In genomic region chr12:49021292-49021915, GRCh38 we compare ENCODE assay signal across 27 cellular contexts. TPM values are rescaled to one million over a fixed set of nuclear protein-coding genes. Genes with fewer than 3 reads are reported as not detected.
DNase-seq lines count a peak whose midpoint lies in the region; FAIRE-seq and TF ChIP-seq lines count a peak whose summit lies in the region.
"Had no signal": no experiment of that assay in that cellular context is flagged by ENCODE, and none has a peak within 500 bp of the region (broad histone marks: within the 10 kb centered on the region; RNA-seq: fewer than 3 reads in every experiment).

No MANE protein-coding gene starts in this region.

- peaks cover 18% of the 10 kb centered on the region for H3K4me1 ChIP-seq in osteoblast (ENCODE audit: insufficient read depth, low read length)

- peaks cover 6% of the 10 kb centered on the region for H4K20me1 ChIP-seq in osteoblast (ENCODE audit: insufficient read depth, low read length)

- TF ChIP-seq CTCF in GM13976 (IDR thresholded peaks at IDR 0.05; ENCODE audit: borderline replicate concordance, control extremely low read depth, extremely low read depth, insufficient read depth, missing control alignments) (no peak), chondrocyte (IDR thresholded peaks at IDR 0.05) (no peak), osteoblast (IDR thresholded peaks at IDR 0.05; ENCODE audit: extremely low read depth, low read depth, low read length) (no peak)

- H2AFZ ChIP-seq in osteoblast (ENCODE audit: low read length), result no peak overlapping the region

- no peaks in the 10 kb centered on the region for H3K27me3 ChIP-seq in osteoblast (ENCODE audit: insufficient read depth, low read length)
- H3K27me3 ChIP-seq: MG63, tibial nerve had no signal

- CTCF ChIA-PET in activated naive CD4-positive, alpha-beta T cell treated with anti-CD3 and anti-CD28 coated beads, Interleukin-2, amount 10 ng/mL, durations not matched to agents 7 days and 5 days (lab: Charles Lee), result interaction anchor here (1.7 to 1.9 kb wide), 2 partner anchors 13 to 25 kb away, joined by 4 to 24 read pairs; no protein-coding TSS in a partner anchor

- no peak overlapping the region for H3K27ac ChIP-seq in osteoblast (ENCODE audit: low read depth, low read length)
- no peak overlapping the region for H3K27ac ChIP-seq in substantia nigra (ENCODE audit: low read depth, low read length, poor library complexity, severe bottlenecking)

- no peaks in the 10 kb centered on the region for H3K27me3 Mint-ChIP-seq in activated naive CD4-positive, alpha-beta T cell treated with anti-CD3 and anti-CD28 coated beads, Interleukin-2, amount 10 ng/mL, durations not matched to agents 7 days and 5 days
- H3K27me3 Mint-ChIP-seq in chondrocyte (ENCODE audit: low read depth), result no peaks in the 10 kb centered on the region
- H3K27me3 Mint-ChIP-seq: activated naive CD4-positive, alpha-beta T cell treated with anti-CD3 and anti-CD28 coated beads, Interleukin-2, amount 50 U/mL, for 24 hours; progenitor cell of endocrine pancreas had no signal

- no peaks in the 10 kb centered on the region for H3K9me3 ChIP-seq in osteoblast (ENCODE audit: low read depth, low read length)
- H3K9me3 ChIP-seq: MG63, tibial nerve had no signal

- H3K4me3 Mint-ChIP-seq in activated naive CD4-positive, alpha-beta T cell treated with anti-CD3 and anti-CD28 coated beads, Interleukin-2, amount 10 ng/mL, durations not matched to agents 7 days and 5 days, result no peak overlapping the region
- no peak overlapping the region for H3K4me3 Mint-ChIP-seq in chondrocyte (ENCODE audit: unreplicated experiment)
- H3K4me3 Mint-ChIP-seq: activated naive CD4-positive, alpha-beta T cell treated with anti-CD3 and anti-CD28 coated beads, Interleukin-2, amount 50 U/mL, for 24 hours; endodermal cell; nephron progenitor cell had no signal

- H3K36me3 Mint-ChIP-seq in activated naive CD4-positive, alpha-beta T cell treated with anti-CD3 and anti-CD28 coated beads, Interleukin-2, amount 10 ng/mL, durations not matched to agents 7 days and 5 days, result peaks cover 54% of the 10 kb centered on the region
- peaks cover 22% of the 10 kb centered on the region for H3K36me3 Mint-ChIP-seq in chondrocyte (ENCODE audit: low read depth)

- peaks cover 29% of the 10 kb centered on the region for H3K4me1 Mint-ChIP-seq in activated naive CD4-positive, alpha-beta T cell treated with anti-CD3 and anti-CD28 coated beads, Interleukin-2, amount 10 ng/mL, durations not matched to agents 7 days and 5 days
- peaks cover 28% of the 10 kb centered on the region for H3K4me1 Mint-ChIP-seq in chondrocyte (ENCODE audit: low read depth)

- no peaks in the 10 kb centered on the region for H3K9me3 Mint-ChIP-seq in activated naive CD4-positive, alpha-beta T cell treated with anti-CD3 and anti-CD28 coated beads, Interleukin-2, amount 10 ng/mL, durations not matched to agents 7 days and 5 days
- no peaks in the 10 kb centered on the region for H3K9me3 Mint-ChIP-seq in chondrocyte (ENCODE audit: low read depth)
- H3K9me3 Mint-ChIP-seq: activated naive CD4-positive, alpha-beta T cell treated with anti-CD3 and anti-CD28 coated beads, Interleukin-2, amount 50 U/mL, for 24 hours; endodermal cell; nephron progenitor cell had no signal

- H3K36me3 ChIP-seq in osteoblast (ENCODE audit: insufficient read depth, low read length), result peaks cover 52% of the 10 kb centered on the region

- peak overlapping the region; percentile 7 for H3K27ac Mint-ChIP-seq in activated naive CD4-positive, alpha-beta T cell treated with anti-CD3 and anti-CD28 coated beads, Interleukin-2, amount 10 ng/mL, durations not matched to agents 7 days and 5 days
- peak overlapping the region; percentile 2 for H3K27ac Mint-ChIP-seq in chondrocyte (ENCODE audit: unreplicated experiment)
- H3K27ac Mint-ChIP-seq: endodermal cell, nephron progenitor cell had no signal

- in situ Hi-C loops in GM13976 (cut with MboI; ENCODE audit: low sequenced_read_pairs, unreplicated experiment), result no loop called here

- no peak overlapping the region for H3K4me2 ChIP-seq in osteoblast (ENCODE audit: insufficient read depth, low read length)

- no peak for FAIRE-seq in GM19239 (lab: Jason Lieb, UNC)

- no peak overlapping the region for H3K4me3 ChIP-seq in osteoblast (ENCODE audit: insufficient read depth, low read length)
- H3K4me3 ChIP-seq: MG63, tibial nerve had no signal

- no peak for DNase-seq in activated naive CD4-positive, alpha-beta T cell treated with anti-CD3 and anti-CD28 coated beads, Interleukin-2, amount 10 ng/mL, durations not matched to agents 7 days and 5 days
- no peak for DNase-seq in activated naive CD4-positive, alpha-beta T cell treated with Interleukin-2 at 50 U/mL for 16 hours
- DNase-seq in GM13976 (ENCODE audit: low spot score) (peak; percentile 22), chondrocyte (ENCODE audit: low spot score) (no peak), osteoblast (ENCODE audit: insufficient read length, low spot score, missing footprints) (peak; percentile 43), NCI-H510A (lab: John Stamatoyannopoulos, UW) (no peak), substantia nigra (lab: John Stamatoyannopoulos, UW) (no peak), GM19239 (ENCODE audit: insufficient read length, low spot score) (no peak)
- DNase-seq: activated CD4-positive, alpha-beta T cell treated with anti-CD3 and anti-CD28 coated beads for 48 hours; endodermal cell; left cardiac atrium; MG63; NCI-H1436; NCI-H2171; NCI-H69; nephron progenitor cell; SHP77; stimulated activated naive CD8-positive, alpha-beta T cell treated with anti-CD3 and anti-CD28 coated beads, Interleukin-15, Interleukin-2, amounts not matched to agents 100 U/mL and 50 U/mL, for 24 hours had no signal

- peaks cover 29% of the 10 kb centered on the region for H3K79me2 ChIP-seq in osteoblast (ENCODE audit: insufficient read depth, low read length)

RNA-seq across cellular contexts. Expression of gene PRKAG1, which starts 2.8 kb away (rescaled TPM):
- total RNA-seq in chondrocyte (61.5 to 77.1 TPM (median 61.7 TPM) in 3 replicates), osteoblast (81.3 and 89.0 TPM in 2 replicates)

RNA-seq across cellular contexts. Expression of gene DDN, which starts 22.2 kb away (rescaled TPM):
- total RNA-seq in chondrocyte (0.10 to 0.74 TPM (median 0.72 TPM) in 3 replicates), osteoblast (under 0.01 and 0.29 TPM in 2 replicates)
- total RNA-seq: tibial nerve had no signal

RNA-seq across cellular contexts. Expression of gene KMT2D, which starts 39.2 kb away (rescaled TPM):
- 65.4 to 73.8 TPM (median 70.7 TPM) in 3 replicates for total RNA-seq in chondrocyte
- total RNA-seq in osteoblast, result 24.6 and 28.6 TPM in 2 replicates

RNA-seq across cellular contexts. Expression of gene WNT1, which starts 43.3 kb away (rescaled TPM):
- total RNA-seq in chondrocyte (not detected in 3 replicates), osteoblast (not detected in 2 replicates)
- total RNA-seq: Daoy; endodermal cell; fibroblast of lung; glomerular endothelial cell; left cardiac atrium; mesenteric fat pad; progenitor cell of endocrine pancreas; skeletal muscle tissue; T-helper 1 cell treated with Interleukin-12 subunit alpha and Interleukin-12 subunit beta and Interleukin-4 antibody, amounts not matched to agents 30 ng/mL and 1 ng/mL, for 36 hours; tibial nerve had no signal

RNA-seq across cellular contexts. Expression of gene RHEBL1, which starts 48.4 kb away (rescaled TPM):
- total RNA-seq in chondrocyte (0.64 to 0.95 TPM in 2 of 3 replicates, not detected in the other), osteoblast (0.72 and 0.88 TPM in 2 replicates)

Comparison
In these comparisons a context has a peak if more than half of its experiments do, and no peak if none do; other contexts are left out.
1. DNase-seq: peak in GM13976 (single experiment) and osteoblast (single experiment); none in activated naive CD4-positive, alpha-beta T cell treated with anti-CD3 and anti-CD28 coated beads, Interleukin-2, amount 10 ng/mL, durations not matched to agents 7 days and 5 days (single experiment), activated naive CD4-positive, alpha-beta T cell treated with Interleukin-2 at 50 U/mL for 16 hours (single experiment), chondrocyte (single experiment), NCI-H510A (single experiment), substantia nigra (0 of 49) and GM19239 (single experiment).